25 cellular contexts compared by ENCODE assay signal in genomic region chr4:164596927-164597326, GRCh38.
DNase-seq lines count a peak whose midpoint lies in the region; FAIRE-seq and TF ChIP-seq lines count a peak whose summit lies in the region.
"Had no signal": no experiment of that assay in that cellular context is flagged by ENCODE, and none has a peak within 500 bp of the region (broad histone marks: within the 10 kb centered on the region; RNA-seq: fewer than 3 reads in every experiment).

No MANE protein-coding gene starts in this region.

- peaks cover 4% of the 10 kb centered on the region for H3K9me3 ChIP-seq in MG63
- H3K9me3 ChIP-seq: Caco-2 had no signal

- no peak for TF ChIP-seq POLR2A in GM12891 (IDR thresholded peaks at IDR 0.05; ENCODE audit: low read depth, low read length)

- H3K27me3 ChIP-seq in MG63 = no peaks in the 10 kb centered on the region
- H3K27me3 ChIP-seq: BLaER1 treated with 17β-estradiol and CSF1 and Interleukin-3, amounts not matched to agents 10 nM and 100 nM had no signal

- TF ChIP-seq CTCF in endothelial cell (IDR thresholded peaks at IDR 0.05; ENCODE audit: unreplicated experiment) = no peak

- H3K9me3 Mint-ChIP-seq in endothelial cell (ENCODE audit: unreplicated experiment) = no peaks in the 10 kb centered on the region

- no peaks in the 10 kb centered on the region for H3K36me3 ChIP-seq in MG63
- H3K36me3 ChIP-seq: BLaER1 treated with 17β-estradiol and CSF1 and Interleukin-3, amounts not matched to agents 10 nM and 100 nM had no signal

- no peak overlapping the region for H3K4me3 Mint-ChIP-seq in endothelial cell (ENCODE audit: unreplicated experiment)
- H3K4me3 Mint-ChIP-seq: CD4-positive, alpha-beta memory T cell; T-helper 17 cell had no signal

- DNase-seq in NCI-H1105 treated with DMSO at 0.1 percent for 48 hours (lab: John Stamatoyannopoulos, UW) (peak; percentile 4), NCI-H1105 (lab: John Stamatoyannopoulos, UW) (no peak), GM12891 (ENCODE audit: insufficient read length, low spot score) (no peak), MG63 (no peak), endothelial cell (ENCODE audit: low spot score) (no peak), NCI-H1694 (lab: John Stamatoyannopoulos, UW) (no peak), SK-N-DZ (ENCODE audit: low spot score) (no peak)
- DNase-seq in activated naive CD4-positive, alpha-beta T cell treated with anti-CD3 and anti-CD28 coated beads, Interleukin-2, amount 50 U/mL, for 16 hours = no peak
- DNase-seq: Caco-2; CD4-positive, alpha-beta memory T cell; DMS 273 treated with DMSO at 0.1 percent for 48 hours; GOT3; NCI-H187 treated with DMSO at 0.1 percent for 48 hours; NCI-H226; NCI-H510A treated with DMSO at 0.1 percent for 48 hours; NCI-H82; PC-3; SHP77; SW 1271; T-helper 17 cell had no signal

- H3K4me3 ChIP-seq in MG63 = peak overlapping the region; percentile 12; the same call in 1 of the 2 replicates
- H3K4me3 ChIP-seq: BLaER1 treated with 17β-estradiol and CSF1 and Interleukin-3, amounts not matched to agents 10 nM and 100 nM; K562; SK-N-MC had no signal

- H3K4me1 Mint-ChIP-seq in endothelial cell (ENCODE audit: unreplicated experiment) = peaks cover 23% of the 10 kb centered on the region
- H3K4me1 Mint-ChIP-seq: CD4-positive, alpha-beta memory T cell; T-helper 17 cell had no signal

- peak overlapping the region; percentile 96 for H3K27ac Mint-ChIP-seq in endothelial cell (ENCODE audit: unreplicated experiment)
- H3K27ac Mint-ChIP-seq: T-helper 17 cell had no signal

- H3K36me3 Mint-ChIP-seq in endothelial cell (ENCODE audit: low read depth, unreplicated experiment) = peaks cover 2% of the 10 kb centered on the region
- H3K36me3 Mint-ChIP-seq: CD4-positive, alpha-beta memory T cell had no signal

- no peak for FAIRE-seq in GM12891 (lab: Jason Lieb, UNC)
- FAIRE-seq: GM12892, HepG2, K562 had no signal

- H3K27me3 Mint-ChIP-seq in endothelial cell (ENCODE audit: unreplicated experiment) = no peaks in the 10 kb centered on the region
- H3K27me3 Mint-ChIP-seq: CD4-positive, alpha-beta memory T cell had no signal

TF ChIP-seq in GM12891, 5 proteins besides CTCF, POLR2A, EP300 and RAD21:
- no peak for TF ChIP-seq TAF1 (IDR thresholded peaks at IDR 0.05; ENCODE audit: low read depth, low read length)
- no peak for TF ChIP-seq POU2F2 (IDR thresholded peaks at IDR 0.05; ENCODE audit: low read depth, low read length)
- peak; percentile 21; the same call in 1 of the 2 replicates for TF ChIP-seq SPI1 (IDR thresholded peaks at IDR 0.05; ENCODE audit: low read depth, low read length)
